ENCODE assay signal across 13 cellular contexts in genomic region chr3:11566916-11567315, GRCh38.
A peak's percentile ranks its signal among the peaks of the same experiment; 100 is the strongest.
DNase-seq lines count a peak whose midpoint lies in the region; ATAC-seq, FAIRE-seq and TF ChIP-seq lines count a peak whose summit lies in the region.
"Had no signal": no experiment of that assay in that cellular context is flagged by ENCODE, and none has a peak within 500 bp of the region (broad histone marks: within the 10 kb centered on the region; RNA-seq: fewer than 3 reads in every experiment).

No MANE protein-coding gene starts in this region.

- H3K9me3 Mint-ChIP-seq in HFFc6 (no peaks in the 10 kb centered on the region), progenitor cell of endocrine pancreas (ENCODE audit: low read depth) (no peaks in the 10 kb centered on the region)
- H3K9me3 Mint-ChIP-seq: CD4-positive, alpha-beta T cell; T-helper 2 cell treated with Interferon-gamma antibody and Interleukin-4, amounts not matched to agents 5 μg/mL and 100 μg/mL, for 36 hours had no signal

- no peak overlapping the region for H3K9ac ChIP-seq in DND-41 (ENCODE audit: low read depth, low read length)

- no peaks in the 10 kb centered on the region for H3K9me3 ChIP-seq in DND-41 (ENCODE audit: insufficient read depth, low read length, severe bottlenecking)

- FAIRE-seq in frontal cortex (lab: Jason Lieb, UNC), result no peak

- ATAC-seq in DND-41 (ENCODE audit: insufficient read depth, low read depth), result no peak

- H3K4me1 Mint-ChIP-seq in HFFc6 (ENCODE audit: low read depth) (peaks cover 64% of the 10 kb centered on the region), progenitor cell of endocrine pancreas (ENCODE audit: low read depth) (peaks cover 3% of the 10 kb centered on the region)

- peaks cover 45% of the 10 kb centered on the region for H3K36me3 Mint-ChIP-seq in HFFc6 (ENCODE audit: low read depth)
- H3K36me3 Mint-ChIP-seq in progenitor cell of endocrine pancreas (ENCODE audit: insufficient read depth), result peaks cover 14% of the 10 kb centered on the region

- H3K4me2 ChIP-seq in DND-41 (ENCODE audit: insufficient read depth, low read length), result no peak overlapping the region

- peak; percentile 21 for TF ChIP-seq CTCF in DND-41 (IDR thresholded peaks at IDR 0.05; ENCODE audit: borderline replicate concordance, extremely low read depth, low read length, poor library complexity, severe bottlenecking)
- TF ChIP-seq CTCF in HFFc6 (IDR thresholded peaks at IDR 0.05), result peak; percentile 52
- TF ChIP-seq CTCF in dorsolateral prefrontal cortex (IDR thresholded peaks at IDR 0.05 in 54 of 56, conservative IDR thresholded peaks at IDR 0.05 in 2 of 56; ENCODE audit: low read depth in 1 of 56, partially characterized antibody in 56 of 56), result peak in 3 of 56 donors; percentile 6 to 9 (median 7)
- peak; percentile 25 for TF ChIP-seq CTCF in progenitor cell of endocrine pancreas (IDR thresholded peaks at IDR 0.05; ENCODE audit: unreplicated experiment)

- H3K4me3 Mint-ChIP-seq in HFFc6 (peak overlapping the region; percentile 86), progenitor cell of endocrine pancreas (ENCODE audit: low read depth) (no peak overlapping the region)
- H3K4me3 Mint-ChIP-seq: CD4-positive, alpha-beta T cell; T-helper 2 cell treated with Interferon-gamma antibody and Interleukin-4, amounts not matched to agents 5 μg/mL and 100 μg/mL, for 36 hours had no signal

- H3K27me3 Mint-ChIP-seq in HFFc6 (ENCODE audit: insufficient read depth), result peaks cover 23% of the 10 kb centered on the region
- H3K27me3 Mint-ChIP-seq in progenitor cell of endocrine pancreas, result no peaks in the 10 kb centered on the region
- H3K27me3 Mint-ChIP-seq: CD4-positive, alpha-beta T cell had no signal

- DNase-seq in DND-41, result no peak
- DNase-seq in HFFc6, result no peak
- DNase-seq in dorsolateral prefrontal cortex, result no peak
- DNase-seq in progenitor cell of endocrine pancreas (ENCODE audit: low spot score, unreplicated experiment), result no peak
- DNase-seq in frontal cortex (ENCODE audit: low spot score in 2 of 2), result no peak
- no peak for DNase-seq in medulla oblongata (ENCODE audit: extremely low spot score)
- no peak for DNase-seq in GOT3 (lab: John Stamatoyannopoulos, UW)
- no peak for DNase-seq in occipital lobe (lab: John Stamatoyannopoulos, UW)
- DNase-seq: anterior cingulate cortex; CD4-positive, alpha-beta T cell; KG1; NCI-H2081 had no signal

- H3K27ac ChIP-seq in DND-41 (ENCODE audit: low read length) (no peak overlapping the region), dorsolateral prefrontal cortex (peak overlapping the region in 46 of 59 donors; percentile 3 to 98 (median 93))

- H3K36me3 ChIP-seq in DND-41 (ENCODE audit: insufficient read depth, low read length), result peaks cover 93% of the 10 kb centered on the region

- H3K79me2 ChIP-seq in DND-41 (ENCODE audit: insufficient read depth, low read length), result peaks cover 98% of the 10 kb centered on the region

- H3K4me3 ChIP-seq in DND-41 (ENCODE audit: low read depth in 1 of 2, low read length in 2 of 2), result no peak overlapping the region
- H3K4me3 ChIP-seq in dorsolateral prefrontal cortex, result peak overlapping the region in 18 of 59 donors; percentile 7 to 66 (median 54)

- H3K27me3 ChIP-seq in DND-41 (ENCODE audit: insufficient read depth, low read length, poor library complexity) (no peaks in the 10 kb centered on the region), dorsolateral prefrontal cortex (no peaks in the 10 kb centered on the region)

- no peaks in the 10 kb centered on the region for H3K4me1 ChIP-seq in DND-41 (ENCODE audit: insufficient read depth, low read length)

- H4K20me1 ChIP-seq in DND-41 (ENCODE audit: insufficient read depth, low read length), result peaks cover 96% of the 10 kb centered on the region

- intact Hi-C loops in dorsolateral prefrontal cortex (cut with DNase I), result loop anchor here in 1 of 2 donors (10.0 kb wide), 1 partner anchor 112 kb away; no protein-coding TSS in a partner anchor

- H3K27ac Mint-ChIP-seq in HFFc6 (peak overlapping the region; percentile 100), progenitor cell of endocrine pancreas (peak overlapping the region; percentile 5)
- H3K27ac Mint-ChIP-seq: T-helper 2 cell treated with Interferon-gamma antibody and Interleukin-4, amounts not matched to agents 5 μg/mL and 100 μg/mL, for 36 hours had no signal

- no peak overlapping the region for H2AFZ ChIP-seq in DND-41 (ENCODE audit: low read depth, low read length)
